In the genomic region with DNA sequence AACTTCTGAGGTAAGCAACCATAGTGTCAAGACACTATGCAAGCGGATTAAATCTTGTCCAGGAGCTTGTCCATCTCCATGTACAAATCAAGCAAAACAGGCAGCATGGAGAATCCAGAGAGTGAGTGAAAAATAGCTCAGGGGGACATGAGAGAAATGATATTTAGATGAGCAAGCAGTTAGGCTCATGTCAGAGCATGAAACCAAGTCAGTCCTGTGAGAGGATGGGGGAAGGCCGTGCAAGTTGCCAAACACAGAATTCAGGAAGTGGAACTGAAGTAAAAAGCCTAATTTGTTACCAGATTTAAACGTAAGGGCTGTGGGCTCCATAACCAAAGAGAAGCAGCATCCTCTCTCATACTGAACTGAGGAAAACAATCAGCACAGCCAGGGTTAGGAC, we compare ENCODE assay signal across 15 cellular contexts.
DNase-seq lines count a peak whose midpoint lies in the region; TF ChIP-seq lines count a peak whose summit lies in the region.
"Had no signal": no experiment of that assay in that cellular context is flagged by ENCODE, and none has a peak within 500 bp of the region (broad histone marks: within the 10 kb centered on the region; RNA-seq: fewer than 3 reads in every experiment).

No MANE protein-coding gene starts in this region.

- peaks cover 9% of the 10 kb centered on the region for H3K4me1 Mint-ChIP-seq in type B pancreatic cell (ENCODE audit: unreplicated experiment)

- H3K4me3 Mint-ChIP-seq in type B pancreatic cell, result peak overlapping the region; percentile 61

- H3K36me3 Mint-ChIP-seq in type B pancreatic cell, result no peaks in the 10 kb centered on the region

- H3K4me3 ChIP-seq in epithelial cell of esophagus (ENCODE audit: low read length), result no peak overlapping the region

- peaks cover 7% of the 10 kb centered on the region for H3K9me3 Mint-ChIP-seq in type B pancreatic cell

- no peaks in the 10 kb centered on the region for H3K27me3 Mint-ChIP-seq in type B pancreatic cell

- DNase-seq in SIG-M5 treated with dmso at 0.1 percent for 504 hours (lab: John Stamatoyannopoulos, UW; ENCODE audit: unreplicated experiment), result peak; percentile 12
- no peak for DNase-seq in SIG-M5 (lab: John Stamatoyannopoulos, UW)
- peak; percentile 26 for DNase-seq in RPMI8226
- peak; percentile 89 for DNase-seq in epithelial cell of esophagus (ENCODE audit: low read depth)
- no peak for DNase-seq in type B pancreatic cell (ENCODE audit: extremely low spot score, unreplicated experiment)
- DNase-seq in SKM-1 (lab: John Stamatoyannopoulos, UW; ENCODE audit: unreplicated experiment), result no peak
- DNase-seq in NCI-H2227 (lab: John Stamatoyannopoulos, UW; ENCODE audit: unreplicated experiment), result no peak
- DNase-seq in foreskin melanocyte, result no peak
- DNase-seq: DMS153, MM.1S, NCI-H1417 treated with DMSO at 0.1 percent for 48 hours, NCI-H2029, NCI-H2171 treated with DMSO at 0.1 percent for 48 hours, NCI-H510A, PC-3 had no signal

- H3K27ac Mint-ChIP-seq in type B pancreatic cell, result peak overlapping the region; percentile 84

- TF ChIP-seq CTCF in epithelial cell of esophagus (IDR thresholded peaks at IDR 0.05; ENCODE audit: insufficient read depth, low read depth, low read length, missing control alignments), result no peak
- no peak for TF ChIP-seq CTCF in type B pancreatic cell (conservative IDR thresholded peaks at IDR 0.05)

Comparison
In these comparisons a context has a peak if more than half of its experiments do, and no peak if none do; other contexts are left out.
1. DNase-seq: peak in SIG-M5 treated with dmso at 0.1 percent for 504 hours (single experiment), RPMI8226 (single experiment) and epithelial cell of esophagus (single experiment); none in SIG-M5 (single experiment), type B pancreatic cell (single experiment), SKM-1 (single experiment), NCI-H2227 (single experiment) and foreskin melanocyte (single experiment).